Comparison of ENCODE assay signal across 36 cellular contexts in genomic region chr3:2133191-2133590, GRCh38. TPM values are rescaled to one million over a fixed set of nuclear protein-coding genes. Genes with fewer than 3 reads are reported as not detected.
"Had no signal": no experiment of that assay in that cellular context is flagged by ENCODE, and none has a peak within 500 bp of the region (broad histone marks: within the 10 kb centered on the region; RNA-seq: fewer than 3 reads in every experiment).

No MANE protein-coding gene starts in this region.

- H3K4me3 ChIP-seq: adrenal gland, body of pancreas, breast epithelium had no signal

- H3K27me3 ChIP-seq: adrenal gland, body of pancreas, brain microvascular endothelial cell, breast epithelium had no signal

- ATAC-seq: activated CD4-positive, alpha-beta T cell treated with anti-CD3 and anti-CD28 coated beads for 36 hours; activated CD4-positive, CD25-positive, alpha-beta regulatory T cell treated with anti-CD3 and anti-CD28 coated beads, Interleukin-2, amount 50 U/mL, for 24 hours; activated CD8-positive, alpha-beta T cell treated with anti-CD3 and anti-CD28 coated beads for 36 hours; activated naive CD4-positive, alpha-beta T cell treated with anti-CD3 and anti-CD28 coated beads, Interleukin-2, amount 50 U/mL, for 72 hours; activated T-cell treated with anti-CD3 and anti-CD28 coated beads, Interleukin-2, amount 50 U/mL, for 4 hours; activated T-cell treated with anti-CD3 and anti-CD28 coated beads, Interleukin-2, amount 50 U/mL, for 72 hours; activated T-helper 17 cell treated with anti-CD3 and anti-CD28 coated beads, Interleukin-2, amount 50 U/mL, for 72 hours; body of pancreas; WTC11 had no signal

- H3K9me3 ChIP-seq: adrenal gland, body of pancreas, breast epithelium had no signal

- H3K36me3 ChIP-seq: adrenal gland, brain microvascular endothelial cell, breast epithelium, WERI-Rb-1 had no signal

- H3K27ac ChIP-seq: adrenal gland, body of pancreas, brain microvascular endothelial cell, breast epithelium, WERI-Rb-1 had no signal

- H3K4me1 ChIP-seq: adrenal gland, body of pancreas, breast epithelium had no signal

- DNase-seq: activated CD4-positive, alpha-beta memory T cell treated with anti-CD3 and anti-CD28 coated beads for 36 hours; activated CD4-positive, alpha-beta T cell treated with anti-CD3 and anti-CD28 coated beads for 1 hour; activated CD4-positive, alpha-beta T cell treated with anti-CD3 and anti-CD28 coated beads for 36 hours; activated CD4-positive, alpha-beta T cell treated with anti-CD3 and anti-CD28 coated beads for 48 hours; activated CD4-positive, alpha-beta T cell treated with anti-CD3 and anti-CD28 coated beads, Interleukin-2, amount 10 ng/mL, durations not matched to agents 7 days and 5 days; activated CD4-positive, CD25-positive, alpha-beta regulatory T cell; activated CD8-positive, alpha-beta memory T cell treated with anti-CD3 and anti-CD28 coated beads, Interleukin-2, amount 50 U/mL, for 4 hours; activated CD8-positive, alpha-beta T cell treated with anti-CD3 and anti-CD28 coated beads for 36 hours; activated effector memory CD4-positive, alpha-beta T cell treated with anti-CD3 and anti-CD28 coated beads, Interleukin-2, amount 50 U/mL, for 16 hours; activated gamma-delta T cell treated with Interleukin-2 at 50 U/mL for 16 hours; activated naive CD4-positive, alpha-beta T cell; activated naive CD4-positive, alpha-beta T cell treated with anti-CD3 and anti-CD28 coated beads for 36 hours; activated naive CD4-positive, alpha-beta T cell treated with anti-CD3 and anti-CD28 coated beads, Interleukin-2, amount 50 U/mL, for 16 hours; activated naive CD8-positive, alpha-beta T cell treated with anti-CD3 and anti-CD28 coated beads for 36 hours; activated T-cell treated with anti-CD3 and anti-CD28 coated beads for 4 hours; activated T-cell treated with anti-CD3 and anti-CD28 coated beads, Interleukin-2, amount 50 U/mL, for 1 hour; activated T-cell treated with anti-CD3 and anti-CD28 coated beads, Interleukin-2, amount 50 U/mL, for 4 hours; activated T-cell treated with anti-CD3 and anti-CD28 coated beads, Interleukin-2, amount 50 U/mL, for 72 hours; adrenal gland; amniotic stem cell; aorta; body of pancreas; brain microvascular endothelial cell; central memory CD4-positive, alpha-beta T cell; T-helper 1 cell; T-helper 2 cell; T-helper 9 cell; WERI-Rb-1 had no signal

RNA-seq across cellular contexts. Expression of gene CNTN4, which starts 34.5 kb away (rescaled TPM):
- total RNA-seq: activated CD4-positive, alpha-beta memory T cell treated with anti-CD3 and anti-CD28 coated beads for 36 hours; activated CD4-positive, alpha-beta T cell treated with anti-CD3 and anti-CD28 coated beads for 36 hours; activated CD4-positive, alpha-beta T cell treated with anti-CD3 and anti-CD28 coated beads, Interleukin-2, amount 10 ng/mL, durations not matched to agents 7 days and 5 days; activated CD8-positive, alpha-beta memory T cell treated with anti-CD3 and anti-CD28 coated beads for 36 hours; activated CD8-positive, alpha-beta T cell treated with anti-CD3 and anti-CD28 coated beads for 36 hours; activated naive CD4-positive, alpha-beta T cell treated with anti-CD3 and anti-CD28 coated beads for 36 hours; activated naive CD4-positive, alpha-beta T cell treated with anti-CD3 and anti-CD28 coated beads, Interleukin-2, amount 50 U/mL, for 72 hours; activated naive CD8-positive, alpha-beta T cell treated with anti-CD3 and anti-CD28 coated beads for 36 hours; activated T-cell treated with anti-CD3 and anti-CD28 coated beads, Interleukin-2, amount 50 U/mL, for 4 hours; activated T-helper 1 cell treated with anti-CD3 and anti-CD28 coated beads, Interleukin-12 subunit alpha, Interleukin-12 subunit beta, Interleukin-2, Interleukin-4 antibody, amounts not matched to agents 30 ng/mL and 10 ng/mL and 1 ng/mL, durations not matched to agents 14 hours and 24 hours and 36 hours; activated T-helper 17 cell treated with anti-CD3 and anti-CD28 coated beads, Interleukin-2, amount 50 U/mL, for 72 hours; astrocyte; WTC11 had no signal
